In genomic region chr6:2990179-2990931, GRCh38 we compare ENCODE assay signal across 8 cellular contexts. TPM values are rescaled to one million over a fixed set of nuclear protein-coding genes. Genes with fewer than 3 reads are reported as not detected.
DNase-seq lines count a peak whose midpoint lies in the region; ATAC-seq and TF ChIP-seq lines count a peak whose summit lies in the region.

No MANE protein-coding gene starts in this region.

- peak in 1 of 2 donors; percentile 76 for TF ChIP-seq POLR2A in adrenal gland (IDR thresholded peaks at IDR 0.05)

- H3K36me3 ChIP-seq in adrenal gland (replicated peaks in 1 of 2) (no peaks in the 10 kb centered on the region), iPS-20b (ENCODE audit: insufficient read depth, low read depth, low read length) (no peaks in the 10 kb centered on the region)

- H3K4me1 ChIP-seq in adrenal gland (replicated peaks in 1 of 2) (peaks cover 22 to 44% of the 10 kb centered on the region in 2 donors), iPS-20b (ENCODE audit: insufficient read depth, low read length) (peaks cover 19% of the 10 kb centered on the region; the same call in 1 of the 2 replicates)

- ATAC-seq in HG02678 (IDR thresholded peaks at IDR 0.05; ENCODE audit: unreplicated experiment), result no peak

- H3K27ac ChIP-seq in adrenal gland (peak overlapping the region; percentile 97 to 100 (median 98)), iPS-20b (ENCODE audit: low read length) (peak overlapping the region; percentile 97), skin epidermis (peak overlapping the region; percentile 48 to 100 (median 97))

- WGBS in adrenal gland, 4 donors, result 4 to 13% (median 6%) methylated on average over 12 to 19 of the region's 19 CpGs

- H3K27me3 ChIP-seq in adrenal gland (no peaks in the 10 kb centered on the region), iPS-20b (ENCODE audit: insufficient read depth, low read length) (no peaks in the 10 kb centered on the region)

- H3K4me3 ChIP-seq in adrenal gland (peak overlapping the region in 3 of 4 donors; percentile 20 to 64 (median 61)), iPS-20b (ENCODE audit: low read length) (peak overlapping the region; percentile 63), skin epidermis (peak overlapping the region; percentile 59 to 85 (median 71))

- intact Hi-C loops in adrenal gland (cut with DNase I), result no loop called here

- no peak for TF ChIP-seq CTCF in adrenal gland (IDR thresholded peaks at IDR 0.05)

- H3K9me3 ChIP-seq in adrenal gland (replicated peaks in 1 of 3) (no peaks in the 10 kb centered on the region), iPS-20b (ENCODE audit: insufficient read depth, low read depth, low read length) (no peaks in the 10 kb centered on the region)

- peak; percentile 18 for DNase-seq in DMS153 treated with DMSO at 0.1 percent for 48 hours (lab: John Stamatoyannopoulos, UW; ENCODE audit: unreplicated experiment)
- DNase-seq in DMS153 (lab: John Stamatoyannopoulos, UW), result no peak
- DNase-seq in NCI-H2227 (lab: John Stamatoyannopoulos, UW; ENCODE audit: unreplicated experiment), result peak; percentile 60
- DNase-seq in adrenal gland, result peak; percentile 53 to 81 (median 78)
- DNase-seq in NCI-H1436 treated with DMSO at 0.1 percent for 48 hours (lab: John Stamatoyannopoulos, UW), result no peak

- peak overlapping the region; percentile 90 for H3K9ac ChIP-seq in iPS-20b (ENCODE audit: low read depth, low read length)

RNA-seq across cellular contexts. Expression of gene NQO2, which starts 9.3 kb away (rescaled TPM):
- total RNA-seq in adrenal gland, result 100 to 1,000 TPM; 133 to 200 (median 146) TPM
- polyA plus RNA-seq in adrenal gland, result 100 to 1,000 TPM; 100 to 177 (median 158) TPM

RNA-seq across cellular contexts. Expression of gene SERPINB6, which starts 19.0 kb away (rescaled TPM):
- total RNA-seq in adrenal gland, result 100 to 1,000 TPM; 161 to 258 (median 209) TPM
- polyA plus RNA-seq in adrenal gland, result 100 to 1,000 TPM; 161 to 332 (median 229) TPM

Comparison
In these comparisons a context has a peak if more than half of its experiments do, and no peak if none do; other contexts are left out.
1. DNase-seq: peak in DMS153 treated with DMSO at 0.1 percent for 48 hours (single experiment), NCI-H2227 (single experiment) and adrenal gland (7 of 7); none in DMS153 (single experiment) and NCI-H1436 treated with DMSO at 0.1 percent for 48 hours (single experiment).
2. Peak in every context shown above with its lines, with median percentiles within 50 percentile points of each other: H3K27ac ChIP-seq and H3K4me3 ChIP-seq.